In genomic region chr10:78931333-78932083, GRCh38 we compare ENCODE assay signal across 8 cellular contexts.
DNase-seq lines count a peak whose midpoint lies in the region; ATAC-seq and FAIRE-seq lines count a peak whose summit lies in the region.

No MANE protein-coding gene starts in this region.

- DNase-seq in ELR (ENCODE audit: low read depth), result peak; percentile 83
- DNase-seq in RCC 7860 (ENCODE audit: low spot score), result peak; percentile 70
- DNase-seq in fibroblast of peridontal ligament (ENCODE audit: extremely low read depth), result peak; percentile 95
- DNase-seq in renal cortical epithelial cell (ENCODE audit: low read depth), result peak; percentile 76
- no peak for DNase-seq in NCI-H2107 treated with DMSO at 0.1 percent for 48 hours (lab: John Stamatoyannopoulos, UW; ENCODE audit: unreplicated experiment)
- DNase-seq in mesenteric fat pad (ENCODE audit: low spot score), result no peak

- FAIRE-seq in RCC 7860 (lab: Jason Lieb, UNC), result peak; percentile 91

- ATAC-seq in GM21423 (IDR thresholded peaks at IDR 0.05; ENCODE audit: unreplicated experiment) (no peak), HG02973 (IDR thresholded peaks at IDR 0.05; ENCODE audit: unreplicated experiment) (no peak)

Comparison
In these comparisons a context has a peak if more than half of its experiments do, and no peak if none do; other contexts are left out.
1. DNase-seq: peak in ELR (single experiment), RCC 7860 (single experiment), fibroblast of peridontal ligament (single experiment) and renal cortical epithelial cell (single experiment); none in NCI-H2107 treated with DMSO at 0.1 percent for 48 hours (single experiment) and mesenteric fat pad (single experiment).